Comparison of ENCODE assay signal across 1 cellular context in genomic region chr1:1060281-1061000, GRCh38.
TF ChIP-seq lines count a peak whose summit lies in the region.

No MANE protein-coding gene starts in this region.

TF ChIP-seq in HepG2, 621 proteins besides CTCF, POLR2A, EP300 and RAD21:
- TF ChIP-seq AGO1 (IDR thresholded peaks at IDR 0.05; ENCODE audit: low read depth, low read length, poor library complexity, severe bottlenecking), result peak; percentile 19
- TF ChIP-seq ZNF431 (CRISPR knock-in tag; IDR thresholded peaks at IDR 0.05; ENCODE audit: borderline replicate concordance, low read depth), result no peak
- TF ChIP-seq RBFOX2 (IDR thresholded peaks at IDR 0.05; ENCODE audit: low read depth, low read length), result peak; percentile 49; the same call in 1 of the 2 replicates
